Comparison of ENCODE assay signal across 2 cellular contexts in genomic region chr1:17577907-17578297, GRCh38.
A peak's percentile ranks its signal among the peaks of the same experiment; 100 is the strongest.
TF ChIP-seq lines count a peak whose summit lies in the region.

No MANE protein-coding gene starts in this region.

TF ChIP-seq in H1, 55 proteins besides CTCF, POLR2A, EP300 and RAD21:
- peak in 1 of 2 experiments; percentile 81; a peak in 2 of 4 replicates for TF ChIP-seq HDAC2 (IDR thresholded peaks at IDR 0.05; ENCODE audit: borderline replicate concordance in 1 of 2, low read depth in 2 of 2, low read length in 2 of 2)
- TF ChIP-seq SIRT6 (IDR thresholded peaks at IDR 0.05; ENCODE audit: low read length): no peak
- peak; percentile 96 for TF ChIP-seq KDM1A (IDR thresholded peaks at IDR 0.05; ENCODE audit: borderline replicate concordance, low read length)
- TF ChIP-seq SP1 (IDR thresholded peaks at IDR 0.05; ENCODE audit: low read depth, low read length): no peak

TF ChIP-seq in liver, 16 proteins besides CTCF, POLR2A, EP300 and RAD21:
- TF ChIP-seq TAF1 (conservative IDR thresholded peaks at IDR 0.05): no peak
- no peak for TF ChIP-seq GABPA (IDR thresholded peaks at IDR 0.05 in 1 of 2, conservative IDR thresholded peaks at IDR 0.05 in 1 of 2)
- TF ChIP-seq, protein P1, sequence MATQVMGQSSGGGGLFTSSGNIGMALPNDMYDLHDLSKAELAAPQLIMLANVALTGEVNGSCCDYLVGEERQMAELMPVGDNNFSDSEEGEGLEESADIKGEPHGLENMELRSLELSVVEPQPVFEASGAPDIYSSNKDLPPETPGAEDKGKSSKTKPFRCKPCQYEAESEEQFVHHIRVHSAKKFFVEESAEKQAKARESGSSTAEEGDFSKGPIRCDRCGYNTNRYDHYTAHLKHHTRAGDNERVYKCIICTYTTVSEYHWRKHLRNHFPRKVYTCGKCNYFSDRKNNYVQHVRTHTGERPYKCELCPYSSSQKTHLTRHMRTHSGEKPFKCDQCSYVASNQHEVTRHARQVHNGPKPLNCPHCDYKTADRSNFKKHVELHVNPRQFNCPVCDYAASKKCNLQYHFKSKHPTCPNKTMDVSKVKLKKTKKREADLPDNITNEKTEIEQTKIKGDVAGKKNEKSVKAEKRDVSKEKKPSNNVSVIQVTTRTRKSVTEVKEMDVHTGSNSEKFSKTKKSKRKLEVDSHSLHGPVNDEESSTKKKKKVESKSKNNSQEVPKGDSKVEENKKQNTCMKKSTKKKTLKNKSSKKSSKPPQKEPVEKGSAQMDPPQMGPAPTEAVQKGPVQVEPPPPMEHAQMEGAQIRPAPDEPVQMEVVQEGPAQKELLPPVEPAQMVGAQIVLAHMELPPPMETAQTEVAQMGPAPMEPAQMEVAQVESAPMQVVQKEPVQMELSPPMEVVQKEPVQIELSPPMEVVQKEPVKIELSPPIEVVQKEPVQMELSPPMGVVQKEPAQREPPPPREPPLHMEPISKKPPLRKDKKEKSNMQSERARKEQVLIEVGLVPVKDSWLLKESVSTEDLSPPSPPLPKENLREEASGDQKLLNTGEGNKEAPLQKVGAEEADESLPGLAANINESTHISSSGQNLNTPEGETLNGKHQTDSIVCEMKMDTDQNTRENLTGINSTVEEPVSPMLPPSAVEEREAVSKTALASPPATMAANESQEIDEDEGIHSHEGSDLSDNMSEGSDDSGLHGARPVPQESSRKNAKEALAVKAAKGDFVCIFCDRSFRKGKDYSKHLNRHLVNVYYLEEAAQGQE (IDR thresholded peaks at IDR 0.05): no peak
- no peak for TF ChIP-seq RXRA (IDR thresholded peaks at IDR 0.05)
- TF ChIP-seq ATF3 (IDR thresholded peaks at IDR 0.05): no peak
- no peak for TF ChIP-seq YY1 (IDR thresholded peaks at IDR 0.05)
- TF ChIP-seq, protein P2, sequence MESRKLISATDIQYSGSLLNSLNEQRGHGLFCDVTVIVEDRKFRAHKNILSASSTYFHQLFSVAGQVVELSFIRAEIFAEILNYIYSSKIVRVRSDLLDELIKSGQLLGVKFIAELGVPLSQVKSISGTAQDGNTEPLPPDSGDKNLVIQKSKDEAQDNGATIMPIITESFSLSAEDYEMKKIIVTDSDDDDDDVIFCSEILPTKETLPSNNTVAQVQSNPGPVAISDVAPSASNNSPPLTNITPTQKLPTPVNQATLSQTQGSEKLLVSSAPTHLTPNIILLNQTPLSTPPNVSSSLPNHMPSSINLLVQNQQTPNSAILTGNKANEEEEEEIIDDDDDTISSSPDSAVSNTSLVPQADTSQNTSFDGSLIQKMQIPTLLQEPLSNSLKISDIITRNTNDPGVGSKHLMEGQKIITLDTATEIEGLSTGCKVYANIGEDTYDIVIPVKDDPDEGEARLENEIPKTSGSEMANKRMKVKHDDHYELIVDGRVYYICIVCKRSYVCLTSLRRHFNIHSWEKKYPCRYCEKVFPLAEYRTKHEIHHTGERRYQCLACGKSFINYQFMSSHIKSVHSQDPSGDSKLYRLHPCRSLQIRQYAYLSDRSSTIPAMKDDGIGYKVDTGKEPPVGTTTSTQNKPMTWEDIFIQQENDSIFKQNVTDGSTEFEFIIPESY (IDR thresholded peaks at IDR 0.05): no peak
- no peak for TF ChIP-seq MAX (IDR thresholded peaks at IDR 0.05)
- no peak for TF ChIP-seq HNF4G (IDR thresholded peaks at IDR 0.05)
- TF ChIP-seq FOXA2 (IDR thresholded peaks at IDR 0.05): no peak
- no peak for TF ChIP-seq HNF4A (conservative IDR thresholded peaks at IDR 0.05)
- no peak for TF ChIP-seq NR2F2 (IDR thresholded peaks at IDR 0.05)
- TF ChIP-seq JUND (IDR thresholded peaks at IDR 0.05): no peak
- TF ChIP-seq SP1 (IDR thresholded peaks at IDR 0.05): no peak
- no peak for TF ChIP-seq FOXA1 (IDR thresholded peaks at IDR 0.05)
- no peak for TF ChIP-seq EGR1 (IDR thresholded peaks at IDR 0.05; ENCODE audit: low read depth in 2 of 2)
